ENCODE assay signal across 1 cellular context in genomic region chr20:36483919-36484808, GRCh38.
TF ChIP-seq lines count a peak whose summit lies in the region.

No MANE protein-coding gene starts in this region.

TF ChIP-seq in endothelial cell of umbilical vein, 7 proteins besides CTCF, POLR2A, EP300 and RAD21:
- TF ChIP-seq JUN (IDR thresholded peaks at IDR 0.05; ENCODE audit: borderline replicate concordance, insufficient read depth, insufficient read length, low read depth), result no peak
